In the genomic region with DNA sequence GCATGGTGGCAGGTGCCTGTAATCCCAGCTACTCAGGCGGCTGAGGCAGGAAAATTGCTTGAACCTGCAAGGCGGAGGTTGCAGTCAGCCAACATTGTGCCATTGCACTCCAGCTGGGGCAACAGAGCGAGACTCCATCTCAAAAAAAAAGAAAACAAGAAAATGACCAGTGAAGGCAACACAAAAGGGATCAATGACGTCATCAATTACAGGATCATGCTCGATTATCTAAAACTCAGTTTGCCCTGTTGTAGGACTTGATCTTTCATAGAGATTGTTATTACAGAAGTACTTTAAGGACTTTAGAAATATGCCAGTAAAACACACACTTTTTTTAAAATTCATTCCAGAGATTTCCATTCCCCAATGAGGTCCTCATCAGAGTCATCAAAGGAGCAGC, we compare ENCODE assay signal across 25 cellular contexts.
"Had no signal": no experiment of that assay in that cellular context is flagged by ENCODE, and none has a peak within 500 bp of the region (broad histone marks: within the 10 kb centered on the region; RNA-seq: fewer than 3 reads in every experiment).

No MANE protein-coding gene starts in this region.

- H3K4me1 ChIP-seq: SJCRH30 had no signal

- H3K27ac ChIP-seq: SJCRH30, SK-N-MC had no signal

- H3K36me3 ChIP-seq: Peyer's patch, SJCRH30 had no signal

- H3K4me3 ChIP-seq: Peyer's patch, SJCRH30, SK-N-MC had no signal

- ATAC-seq: PC-3, SK-N-SH treated with all-trans-retinoic acid at 6 μM for 48 hours had no signal

- DNase-seq: Karpas-422, MM.1S, NCI-H1092, NCI-H1105, NCI-H1417 treated with DMSO at 0.1 percent for 48 hours, NCI-H1436 treated with DMSO at 0.1 percent for 48 hours, NCI-H1694 treated with DMSO at 0.1 percent for 48 hours, NCI-H187 treated with DMSO at 0.1 percent for 48 hours, NCI-H2081, NCI-H2171 treated with DMSO at 0.1 percent for 48 hours, NCI-H2227 treated with DMSO at 0.1 percent for 48 hours, NCI-H345, NCI-H446, NCI-H510A treated with DMSO at 0.1 percent for 48 hours, NCI-H526 treated with DMSO at 0.1 percent for 48 hours, NCI-H774, OCI-M1, PC-3, Right ventricle myocardium superior, RPMI8226, SIG-M5, SJCRH30 had no signal

- H3K27me3 ChIP-seq: Peyer's patch, SJCRH30 had no signal

- H3K9me3 ChIP-seq: Peyer's patch, SJCRH30 had no signal
